In genomic region chr3:5115506-5116162, GRCh38 we compare ENCODE assay signal across 1 cellular context.
A peak's percentile ranks its signal among the peaks of the same experiment; 100 is the strongest.
TF ChIP-seq lines count a peak whose summit lies in the region.

No MANE protein-coding gene starts in this region.

TF ChIP-seq in K562, 482 proteins besides CTCF, POLR2A, EP300 and RAD21 (continued from another document and continues in another):
- TF ChIP-seq PHB2 (IDR thresholded peaks at IDR 0.05; ENCODE audit: low read depth), result 0 out of 2 replicates have a peak, but pooled peaks have one; percentile 26
- 0 out of 4 replicates have a peak, but pooled peaks of 1 of the 2 experiments have one; percentile 29 for TF ChIP-seq FOXK2 (conservative IDR thresholded peaks at IDR 0.05 in 1 of 2, IDR thresholded peaks at IDR 0.05 in 1 of 2; ENCODE audit: low read depth in 2 of 2)
- peak; percentile 55 to 70; a peak in 3 of 4 replicates for TF ChIP-seq KDM1A (IDR thresholded peaks at IDR 0.05)
- peak in 1 of 2 experiments; percentile 52; a peak in 1 of 4 replicates for TF ChIP-seq MLLT1 (IDR thresholded peaks at IDR 0.05)
- TF ChIP-seq CXXC5 (CRISPR knock-in tag; IDR thresholded peaks at IDR 0.05), result no peak
- TF ChIP-seq CC2D1A (IDR thresholded peaks at IDR 0.05), result peak; percentile 79
- TF ChIP-seq ZNF175 (CRISPR knock-in tag; IDR thresholded peaks at IDR 0.05; ENCODE audit: low read depth), result peak; percentile 98
- peak; percentile 66 for TF ChIP-seq TOE1 (IDR thresholded peaks at IDR 0.05; ENCODE audit: borderline replicate concordance)
- no peak for TF ChIP-seq TOE1 (CRISPR knock-in tag; IDR thresholded peaks at IDR 0.05; ENCODE audit: borderline replicate concordance, low read depth)
- 0 out of 2 replicates have a peak, but pooled peaks have one; percentile 30 for TF ChIP-seq USF1 (CRISPR knock-in tag; IDR thresholded peaks at IDR 0.05)
- peak; percentile 69; the same call in 1 of the 2 replicates for TF ChIP-seq ESRRA (IDR thresholded peaks at IDR 0.05; ENCODE audit: borderline replicate concordance, low read depth)
- peak; percentile 68 for TF ChIP-seq ATF7 (IDR thresholded peaks at IDR 0.05)
- TF ChIP-seq ZNF316 (IDR thresholded peaks at IDR 0.05), result no peak
- peak; percentile 55; the same call in 1 of the 2 replicates for TF ChIP-seq DPF2 (IDR thresholded peaks at IDR 0.05)
- TF ChIP-seq TRIM24 (IDR thresholded peaks at IDR 0.05), result peak; percentile 17 to 37; a peak in 2 of 4 replicates
- TF ChIP-seq, protein P1, sequence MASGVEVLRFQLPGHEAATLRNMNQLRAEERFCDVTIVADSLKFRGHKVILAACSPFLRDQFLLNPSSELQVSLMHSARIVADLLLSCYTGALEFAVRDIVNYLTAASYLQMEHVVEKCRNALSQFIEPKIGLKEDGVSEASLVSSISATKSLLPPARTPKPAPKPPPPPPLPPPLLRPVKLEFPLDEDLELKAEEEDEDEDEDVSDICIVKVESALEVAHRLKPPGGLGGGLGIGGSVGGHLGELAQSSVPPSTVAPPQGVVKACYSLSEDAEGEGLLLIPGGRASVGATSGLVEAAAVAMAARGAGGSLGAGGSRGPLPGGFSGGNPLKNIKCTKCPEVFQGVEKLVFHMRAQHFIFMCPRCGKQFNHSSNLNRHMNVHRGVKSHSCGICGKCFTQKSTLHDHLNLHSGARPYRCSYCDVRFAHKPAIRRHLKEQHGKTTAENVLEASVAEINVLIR (CRISPR knock-in tag; IDR thresholded peaks at IDR 0.05), result no peak
- peak; percentile 41; the same call in 1 of the 2 replicates for TF ChIP-seq JUND (IDR thresholded peaks at IDR 0.05; ENCODE audit: borderline replicate concordance, low read depth, low read length)
- peak; percentile 53; the same call in 1 of the 3 replicates for TF ChIP-seq JUND (tag; IDR thresholded peaks at IDR 0.05; ENCODE audit: borderline replicate concordance, low read depth, low read length)
- no peak for TF ChIP-seq CEBPB (tag; IDR thresholded peaks at IDR 0.05)
- TF ChIP-seq, protein P2, sequence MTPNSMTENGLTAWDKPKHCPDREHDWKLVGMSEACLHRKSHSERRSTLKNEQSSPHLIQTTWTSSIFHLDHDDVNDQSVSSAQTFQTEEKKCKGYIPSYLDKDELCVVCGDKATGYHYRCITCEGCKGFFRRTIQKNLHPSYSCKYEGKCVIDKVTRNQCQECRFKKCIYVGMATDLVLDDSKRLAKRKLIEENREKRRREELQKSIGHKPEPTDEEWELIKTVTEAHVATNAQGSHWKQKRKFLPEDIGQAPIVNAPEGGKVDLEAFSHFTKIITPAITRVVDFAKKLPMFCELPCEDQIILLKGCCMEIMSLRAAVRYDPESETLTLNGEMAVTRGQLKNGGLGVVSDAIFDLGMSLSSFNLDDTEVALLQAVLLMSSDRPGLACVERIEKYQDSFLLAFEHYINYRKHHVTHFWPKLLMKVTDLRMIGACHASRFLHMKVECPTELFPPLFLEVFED (CRISPR knock-in tag; conservative IDR thresholded peaks at IDR 0.05), result peak; percentile 62; the same call in 1 of the 2 replicates
- TF ChIP-seq SMARCA5 (IDR thresholded peaks at IDR 0.05), result peak; percentile 48; the same call in 1 of the 2 replicates
- TF ChIP-seq, protein P3, sequence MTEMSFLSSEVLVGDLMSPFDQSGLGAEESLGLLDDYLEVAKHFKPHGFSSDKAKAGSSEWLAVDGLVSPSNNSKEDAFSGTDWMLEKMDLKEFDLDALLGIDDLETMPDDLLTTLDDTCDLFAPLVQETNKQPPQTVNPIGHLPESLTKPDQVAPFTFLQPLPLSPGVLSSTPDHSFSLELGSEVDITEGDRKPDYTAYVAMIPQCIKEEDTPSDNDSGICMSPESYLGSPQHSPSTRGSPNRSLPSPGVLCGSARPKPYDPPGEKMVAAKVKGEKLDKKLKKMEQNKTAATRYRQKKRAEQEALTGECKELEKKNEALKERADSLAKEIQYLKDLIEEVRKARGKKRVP (CRISPR knock-in tag; IDR thresholded peaks at IDR 0.05), result no peak
- no peak for TF ChIP-seq PRMT5 (CRISPR knock-in tag; IDR thresholded peaks at IDR 0.05)
- peak; percentile 82; the same call in 1 of the 2 replicates for TF ChIP-seq ELF4 (CRISPR knock-in tag; IDR thresholded peaks at IDR 0.05)
- TF ChIP-seq, protein P4, sequence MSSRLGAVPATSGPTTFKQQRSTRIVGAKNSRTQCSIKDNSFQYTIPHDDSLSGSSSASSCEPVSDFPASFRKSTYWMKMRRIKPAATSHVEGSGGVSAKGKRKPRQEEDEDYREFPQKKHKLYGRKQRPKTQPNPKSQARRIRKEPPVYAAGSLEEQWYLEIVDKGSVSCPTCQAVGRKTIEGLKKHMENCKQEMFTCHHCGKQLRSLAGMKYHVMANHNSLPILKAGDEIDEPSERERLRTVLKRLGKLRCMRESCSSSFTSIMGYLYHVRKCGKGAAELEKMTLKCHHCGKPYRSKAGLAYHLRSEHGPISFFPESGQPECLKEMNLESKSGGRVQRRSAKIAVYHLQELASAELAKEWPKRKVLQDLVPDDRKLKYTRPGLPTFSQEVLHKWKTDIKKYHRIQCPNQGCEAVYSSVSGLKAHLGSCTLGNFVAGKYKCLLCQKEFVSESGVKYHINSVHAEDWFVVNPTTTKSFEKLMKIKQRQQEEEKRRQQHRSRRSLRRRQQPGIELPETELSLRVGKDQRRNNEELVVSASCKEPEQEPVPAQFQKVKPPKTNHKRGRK (tag; IDR thresholded peaks at IDR 0.05), result peak; percentile 90
- peak; percentile 59; the same call in 1 of the 2 replicates for TF ChIP-seq NCOA1 (IDR thresholded peaks at IDR 0.05; ENCODE audit: low read depth)
- TF ChIP-seq, protein P5, sequence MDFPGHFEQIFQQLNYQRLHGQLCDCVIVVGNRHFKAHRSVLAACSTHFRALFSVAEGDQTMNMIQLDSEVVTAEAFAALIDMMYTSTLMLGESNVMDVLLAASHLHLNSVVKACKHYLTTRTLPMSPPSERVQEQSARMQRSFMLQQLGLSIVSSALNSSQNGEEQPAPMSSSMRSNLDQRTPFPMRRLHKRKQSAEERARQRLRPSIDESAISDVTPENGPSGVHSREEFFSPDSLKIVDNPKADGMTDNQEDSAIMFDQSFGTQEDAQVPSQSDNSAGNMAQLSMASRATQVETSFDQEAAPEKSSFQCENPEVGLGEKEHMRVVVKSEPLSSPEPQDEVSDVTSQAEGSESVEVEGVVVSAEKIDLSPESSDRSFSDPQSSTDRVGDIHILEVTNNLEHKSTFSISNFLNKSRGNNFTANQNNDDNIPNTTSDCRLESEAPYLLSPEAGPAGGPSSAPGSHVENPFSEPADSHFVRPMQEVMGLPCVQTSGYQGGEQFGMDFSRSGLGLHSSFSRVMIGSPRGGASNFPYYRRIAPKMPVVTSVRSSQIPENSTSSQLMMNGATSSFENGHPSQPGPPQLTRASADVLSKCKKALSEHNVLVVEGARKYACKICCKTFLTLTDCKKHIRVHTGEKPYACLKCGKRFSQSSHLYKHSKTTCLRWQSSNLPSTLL (IDR thresholded peaks at IDR 0.05), result peak; percentile 58; the same call in 1 of the 2 replicates
- TF ChIP-seq HLTF (IDR thresholded peaks at IDR 0.05), result 0 out of 2 replicates have a peak, but pooled peaks have one; percentile 60
- TF ChIP-seq DIDO1 (tag; IDR thresholded peaks at IDR 0.05; ENCODE audit: low read depth), result 0 out of 2 replicates have a peak, but pooled peaks have one; percentile 15
- no peak for TF ChIP-seq CBX5 (IDR thresholded peaks at IDR 0.05; ENCODE audit: borderline replicate concordance, low read depth)
- TF ChIP-seq HDGF (IDR thresholded peaks at IDR 0.05), result peak; percentile 75; the same call in 1 of the 2 replicates
- peak; percentile 52 for TF ChIP-seq ARID1B (IDR thresholded peaks at IDR 0.05)
- TF ChIP-seq HMGXB4 (CRISPR knock-in tag; IDR thresholded peaks at IDR 0.05), result no peak
- TF ChIP-seq CTBP1 (IDR thresholded peaks at IDR 0.05; ENCODE audit: borderline replicate concordance), result peak; percentile 66
- TF ChIP-seq, protein P6, sequence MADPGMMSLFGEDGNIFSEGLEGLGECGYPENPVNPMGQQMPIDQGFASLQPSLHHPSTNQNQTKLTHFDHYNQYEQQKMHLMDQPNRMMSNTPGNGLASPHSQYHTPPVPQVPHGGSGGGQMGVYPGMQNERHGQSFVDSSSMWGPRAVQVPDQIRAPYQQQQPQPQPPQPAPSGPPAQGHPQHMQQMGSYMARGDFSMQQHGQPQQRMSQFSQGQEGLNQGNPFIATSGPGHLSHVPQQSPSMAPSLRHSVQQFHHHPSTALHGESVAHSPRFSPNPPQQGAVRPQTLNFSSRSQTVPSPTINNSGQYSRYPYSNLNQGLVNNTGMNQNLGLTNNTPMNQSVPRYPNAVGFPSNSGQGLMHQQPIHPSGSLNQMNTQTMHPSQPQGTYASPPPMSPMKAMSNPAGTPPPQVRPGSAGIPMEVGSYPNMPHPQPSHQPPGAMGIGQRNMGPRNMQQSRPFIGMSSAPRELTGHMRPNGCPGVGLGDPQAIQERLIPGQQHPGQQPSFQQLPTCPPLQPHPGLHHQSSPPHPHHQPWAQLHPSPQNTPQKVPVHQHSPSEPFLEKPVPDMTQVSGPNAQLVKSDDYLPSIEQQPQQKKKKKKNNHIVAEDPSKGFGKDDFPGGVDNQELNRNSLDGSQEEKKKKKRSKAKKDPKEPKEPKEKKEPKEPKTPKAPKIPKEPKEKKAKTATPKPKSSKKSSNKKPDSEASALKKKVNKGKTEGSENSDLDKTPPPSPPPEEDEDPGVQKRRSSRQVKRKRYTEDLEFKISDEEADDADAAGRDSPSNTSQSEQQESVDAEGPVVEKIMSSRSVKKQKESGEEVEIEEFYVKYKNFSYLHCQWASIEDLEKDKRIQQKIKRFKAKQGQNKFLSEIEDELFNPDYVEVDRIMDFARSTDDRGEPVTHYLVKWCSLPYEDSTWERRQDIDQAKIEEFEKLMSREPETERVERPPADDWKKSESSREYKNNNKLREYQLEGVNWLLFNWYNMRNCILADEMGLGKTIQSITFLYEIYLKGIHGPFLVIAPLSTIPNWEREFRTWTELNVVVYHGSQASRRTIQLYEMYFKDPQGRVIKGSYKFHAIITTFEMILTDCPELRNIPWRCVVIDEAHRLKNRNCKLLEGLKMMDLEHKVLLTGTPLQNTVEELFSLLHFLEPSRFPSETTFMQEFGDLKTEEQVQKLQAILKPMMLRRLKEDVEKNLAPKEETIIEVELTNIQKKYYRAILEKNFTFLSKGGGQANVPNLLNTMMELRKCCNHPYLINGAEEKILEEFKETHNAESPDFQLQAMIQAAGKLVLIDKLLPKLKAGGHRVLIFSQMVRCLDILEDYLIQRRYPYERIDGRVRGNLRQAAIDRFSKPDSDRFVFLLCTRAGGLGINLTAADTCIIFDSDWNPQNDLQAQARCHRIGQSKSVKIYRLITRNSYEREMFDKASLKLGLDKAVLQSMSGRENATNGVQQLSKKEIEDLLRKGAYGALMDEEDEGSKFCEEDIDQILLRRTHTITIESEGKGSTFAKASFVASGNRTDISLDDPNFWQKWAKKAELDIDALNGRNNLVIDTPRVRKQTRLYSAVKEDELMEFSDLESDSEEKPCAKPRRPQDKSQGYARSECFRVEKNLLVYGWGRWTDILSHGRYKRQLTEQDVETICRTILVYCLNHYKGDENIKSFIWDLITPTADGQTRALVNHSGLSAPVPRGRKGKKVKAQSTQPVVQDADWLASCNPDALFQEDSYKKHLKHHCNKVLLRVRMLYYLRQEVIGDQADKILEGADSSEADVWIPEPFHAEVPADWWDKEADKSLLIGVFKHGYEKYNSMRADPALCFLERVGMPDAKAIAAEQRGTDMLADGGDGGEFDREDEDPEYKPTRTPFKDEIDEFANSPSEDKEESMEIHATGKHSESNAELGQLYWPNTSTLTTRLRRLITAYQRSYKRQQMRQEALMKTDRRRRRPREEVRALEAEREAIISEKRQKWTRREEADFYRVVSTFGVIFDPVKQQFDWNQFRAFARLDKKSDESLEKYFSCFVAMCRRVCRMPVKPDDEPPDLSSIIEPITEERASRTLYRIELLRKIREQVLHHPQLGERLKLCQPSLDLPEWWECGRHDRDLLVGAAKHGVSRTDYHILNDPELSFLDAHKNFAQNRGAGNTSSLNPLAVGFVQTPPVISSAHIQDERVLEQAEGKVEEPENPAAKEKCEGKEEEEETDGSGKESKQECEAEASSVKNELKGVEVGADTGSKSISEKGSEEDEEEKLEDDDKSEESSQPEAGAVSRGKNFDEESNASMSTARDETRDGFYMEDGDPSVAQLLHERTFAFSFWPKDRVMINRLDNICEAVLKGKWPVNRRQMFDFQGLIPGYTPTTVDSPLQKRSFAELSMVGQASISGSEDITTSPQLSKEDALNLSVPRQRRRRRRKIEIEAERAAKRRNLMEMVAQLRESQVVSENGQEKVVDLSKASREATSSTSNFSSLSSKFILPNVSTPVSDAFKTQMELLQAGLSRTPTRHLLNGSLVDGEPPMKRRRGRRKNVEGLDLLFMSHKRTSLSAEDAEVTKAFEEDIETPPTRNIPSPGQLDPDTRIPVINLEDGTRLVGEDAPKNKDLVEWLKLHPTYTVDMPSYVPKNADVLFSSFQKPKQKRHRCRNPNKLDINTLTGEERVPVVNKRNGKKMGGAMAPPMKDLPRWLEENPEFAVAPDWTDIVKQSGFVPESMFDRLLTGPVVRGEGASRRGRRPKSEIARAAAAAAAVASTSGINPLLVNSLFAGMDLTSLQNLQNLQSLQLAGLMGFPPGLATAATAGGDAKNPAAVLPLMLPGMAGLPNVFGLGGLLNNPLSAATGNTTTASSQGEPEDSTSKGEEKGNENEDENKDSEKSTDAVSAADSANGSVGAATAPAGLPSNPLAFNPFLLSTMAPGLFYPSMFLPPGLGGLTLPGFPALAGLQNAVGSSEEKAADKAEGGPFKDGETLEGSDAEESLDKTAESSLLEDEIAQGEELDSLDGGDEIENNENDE (IDR thresholded peaks at IDR 0.05; ENCODE audit: low read depth, low read length), result no peak
- 0 out of 2 replicates have a peak, but pooled peaks have one; percentile 18 for TF ChIP-seq EHMT2 (IDR thresholded peaks at IDR 0.05)
